21 cellular contexts compared by ENCODE assay signal in the genomic region with DNA sequence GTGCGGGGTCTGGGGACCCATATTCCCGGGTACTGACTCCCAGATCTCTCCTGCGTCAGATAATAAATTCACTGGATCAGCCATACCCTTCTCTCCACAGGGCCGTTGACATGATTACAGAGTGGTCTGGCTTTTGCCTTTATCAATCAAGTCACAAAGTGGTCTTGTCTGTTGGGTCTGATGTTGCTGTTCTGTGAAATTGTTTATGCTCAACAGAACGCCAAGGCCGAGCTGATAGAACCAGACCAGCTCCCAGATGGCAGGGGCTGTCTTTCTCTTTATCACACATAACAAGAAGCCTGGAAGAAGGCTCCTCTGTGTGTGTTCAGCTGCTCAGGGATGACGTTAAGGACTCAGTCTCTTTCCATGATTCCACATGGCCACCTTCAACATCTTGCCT. TPM values are rescaled to one million over a fixed set of nuclear protein-coding genes. Genes with fewer than 3 reads are reported as not detected.
DNase-seq lines count a peak whose midpoint lies in the region; ATAC-seq and TF ChIP-seq lines count a peak whose summit lies in the region.
"Had no signal": no experiment of that assay in that cellular context is flagged by ENCODE, and none has a peak within 500 bp of the region (broad histone marks: within the 10 kb centered on the region; RNA-seq: fewer than 3 reads in every experiment).

No MANE protein-coding gene starts in this region.

- H3K9me3 ChIP-seq in right atrium auricular region: no peaks in the 10 kb centered on the region
- H3K9me3 ChIP-seq: ascending aorta, HAP-1, pancreas, SJCRH30 had no signal

- DNase-seq in natural killer cell treated with Interleukin-12 subunit alpha and Interleukin-12 subunit beta and Interleukin-15 and Interleukin-18, amount 100 ng/mL, for 72 hours (ENCODE audit: low spot score): no peak
- DNase-seq in natural killer cell (no peak), right atrium auricular region (ENCODE audit: low spot score) (no peak), DMS153 treated with DMSO at 0.1 percent for 48 hours (lab: John Stamatoyannopoulos, UW; ENCODE audit: unreplicated experiment) (no peak)
- DNase-seq in central memory CD8-positive, alpha-beta T cell (ENCODE audit: low spot score in 2 of 2): no peak
- no peak for DNase-seq in naive thymus-derived CD8-positive, alpha-beta T cell
- DNase-seq: activated CD8-positive, alpha-beta memory T cell treated with anti-CD3 and anti-CD28 coated beads, Interleukin-2, amount 50 U/mL, for 48 hours; CD4-positive, alpha-beta memory T cell; DMS79; foreskin keratinocyte; NCI-H1417; NK-92 treated with Interleukin-12 subunit alpha and Interleukin-12 subunit beta, amount 100 ng/mL, for 24 hours; SJCRH30 had no signal

- TF ChIP-seq CTCF in natural killer cell (IDR thresholded peaks at IDR 0.05) (no peak), right atrium auricular region (IDR thresholded peaks at IDR 0.05) (no peak)

- intact Hi-C loops in natural killer cell (cut with micrococcal nuclease): no loop called here

- peaks cover 0 to 6% of the 10 kb centered on the region in 2 donors for H3K27me3 ChIP-seq in right atrium auricular region
- H3K27me3 ChIP-seq: SJCRH30 had no signal

- H3K9me3 Mint-ChIP-seq in natural killer cell treated with Interleukin-12 subunit alpha and Interleukin-12 subunit beta and Interleukin-15 and Interleukin-18, amount 100 ng/mL, for 72 hours: no peaks in the 10 kb centered on the region
- H3K9me3 Mint-ChIP-seq in natural killer cell: no peaks in the 10 kb centered on the region
- H3K9me3 Mint-ChIP-seq in central memory CD8-positive, alpha-beta T cell: no peaks in the 10 kb centered on the region
- no peaks in the 10 kb centered on the region for H3K9me3 Mint-ChIP-seq in naive thymus-derived CD8-positive, alpha-beta T cell
- H3K9me3 Mint-ChIP-seq: T-helper 1 cell treated with Interleukin-12 subunit alpha and Interleukin-12 subunit beta and Interleukin-4 antibody, amounts not matched to agents 30 μg/mL and 1 μg/mL, for 36 hours had no signal

- ATAC-seq in natural killer cell treated with Interleukin-12 subunit alpha and Interleukin-12 subunit beta and Interleukin-15 and Interleukin-18, amount 100 ng/mL, for 72 hours: no peak
- ATAC-seq in natural killer cell (no peak), HG03439 (IDR thresholded peaks at IDR 0.05; ENCODE audit: unreplicated experiment) (no peak)
- no peak for ATAC-seq in central memory CD8-positive, alpha-beta T cell (replicated peaks; ENCODE audit: extremely low read depth, poor library complexity, severe bottlenecking)
- no peak for ATAC-seq in naive thymus-derived CD8-positive, alpha-beta T cell

- peaks cover 5% of the 10 kb centered on the region for H3K36me3 Mint-ChIP-seq in natural killer cell treated with Interleukin-12 subunit alpha and Interleukin-12 subunit beta and Interleukin-15 and Interleukin-18, amount 100 ng/mL, for 72 hours
- no peaks in the 10 kb centered on the region for H3K36me3 Mint-ChIP-seq in natural killer cell
- H3K36me3 Mint-ChIP-seq in central memory CD8-positive, alpha-beta T cell (ENCODE audit: insufficient read depth): no peaks in the 10 kb centered on the region
- peaks cover 0 to 9% (median 0%) of the 10 kb centered on the region in 3 donors for H3K36me3 Mint-ChIP-seq in naive thymus-derived CD8-positive, alpha-beta T cell
- H3K36me3 Mint-ChIP-seq: CD4-positive, alpha-beta memory T cell had no signal

- H3K27me3 Mint-ChIP-seq in natural killer cell treated with Interleukin-12 subunit alpha and Interleukin-12 subunit beta and Interleukin-15 and Interleukin-18, amount 100 ng/mL, for 72 hours: peaks cover 49 to 88% of the 10 kb centered on the region in 2 donors
- H3K27me3 Mint-ChIP-seq in natural killer cell (ENCODE audit: low read depth in 2 of 2): peaks cover 61 to 83% of the 10 kb centered on the region in 2 donors
- H3K27me3 Mint-ChIP-seq in central memory CD8-positive, alpha-beta T cell: peaks cover 97% of the 10 kb centered on the region
- H3K27me3 Mint-ChIP-seq in naive thymus-derived CD8-positive, alpha-beta T cell: peaks cover 45 to 85% (median 61%) of the 10 kb centered on the region in 5 donors

- H3K4me3 ChIP-seq in right atrium auricular region: no peak overlapping the region
- H3K4me3 ChIP-seq: HAP-1, lung, SJCRH30 had no signal

- H3K4me1 Mint-ChIP-seq in natural killer cell treated with Interleukin-12 subunit alpha and Interleukin-12 subunit beta and Interleukin-15 and Interleukin-18, amount 100 ng/mL, for 72 hours (ENCODE audit: low read depth in 2 of 2): peaks cover 4 to 5% of the 10 kb centered on the region in 2 donors
- H3K4me1 Mint-ChIP-seq in natural killer cell: peaks cover 7% of the 10 kb centered on the region in 2 donors
- H3K4me1 Mint-ChIP-seq in central memory CD8-positive, alpha-beta T cell: peaks cover 9% of the 10 kb centered on the region
- H3K4me1 Mint-ChIP-seq in naive thymus-derived CD8-positive, alpha-beta T cell: peaks cover 5 to 15% (median 8%) of the 10 kb centered on the region in 4 donors

- H3K4me3 Mint-ChIP-seq in natural killer cell treated with Interleukin-12 subunit alpha and Interleukin-12 subunit beta and Interleukin-15 and Interleukin-18, amount 100 ng/mL, for 72 hours: peak overlapping the region; percentile 38
- H3K4me3 Mint-ChIP-seq in natural killer cell: no peak overlapping the region
- H3K4me3 Mint-ChIP-seq in central memory CD8-positive, alpha-beta T cell: peak overlapping the region; percentile 69
- peak overlapping the region in 9 of 10 donors; percentile 13 to 84 (median 42) for H3K4me3 Mint-ChIP-seq in naive thymus-derived CD8-positive, alpha-beta T cell

- POLR2A ChIA-PET in naive thymus-derived CD8-positive, alpha-beta T cell (lab: Charles Lee): no interaction called here

- H3K27ac Mint-ChIP-seq in natural killer cell treated with Interleukin-12 subunit alpha and Interleukin-12 subunit beta and Interleukin-15 and Interleukin-18, amount 100 ng/mL, for 72 hours: no peak overlapping the region
- H3K27ac Mint-ChIP-seq in natural killer cell: no peak overlapping the region
- H3K27ac Mint-ChIP-seq in central memory CD8-positive, alpha-beta T cell (ENCODE audit: low read depth): no peak overlapping the region
- H3K27ac Mint-ChIP-seq in naive thymus-derived CD8-positive, alpha-beta T cell: no peak overlapping the region
- H3K27ac Mint-ChIP-seq: T-helper 1 cell treated with Interleukin-12 subunit alpha and Interleukin-12 subunit beta and Interleukin-4 antibody, amounts not matched to agents 30 μg/mL and 1 μg/mL, for 36 hours had no signal

- H3K27ac ChIP-seq in right atrium auricular region: no peak overlapping the region
- H3K27ac ChIP-seq: ascending aorta, foreskin keratinocyte, pancreas, SJCRH30 had no signal

- H3K4me1 ChIP-seq in right atrium auricular region: peaks cover 0 to 4% of the 10 kb centered on the region in 2 donors
- H3K4me1 ChIP-seq: foreskin keratinocyte, HAP-1, pancreas, SJCRH30 had no signal

- no peaks in the 10 kb centered on the region for H3K36me3 ChIP-seq in right atrium auricular region
- H3K36me3 ChIP-seq: ascending aorta, HAP-1, pancreas, SJCRH30 had no signal

RNA-seq across cellular contexts. Expression of a gene that starts 0.8 kb away (rescaled TPM):
- not detected for total RNA-seq in natural killer cell treated with Interleukin-12 subunit alpha and Interleukin-12 subunit beta and Interleukin-15 and Interleukin-18, amount 100 ng/mL, for 72 hours
- total RNA-seq in natural killer cell (not detected), right atrium auricular region (under 1 TPM; 0.08 to 0.15 TPM)
- not detected for total RNA-seq in naive thymus-derived CD8-positive, alpha-beta T cell
- polyA plus RNA-seq in naive thymus-derived CD8-positive, alpha-beta T cell: not detected
- total RNA-seq: ascending aorta; CD4-positive, alpha-beta memory T cell; foreskin keratinocyte; MCF 10A; SJCRH30 had no signal
- polyA plus RNA-seq: CD4-positive, alpha-beta memory T cell; foreskin keratinocyte; keratinocyte had no signal
